In genomic region chr4:10879411-10880110, GRCh38 we compare ENCODE assay signal across 26 cellular contexts.
A peak's percentile ranks its signal among the peaks of the same experiment; 100 is the strongest.
DNase-seq lines count a peak whose midpoint lies in the region; FAIRE-seq and TF ChIP-seq lines count a peak whose summit lies in the region.
"Had no signal": no experiment of that assay in that cellular context is flagged by ENCODE, and none has a peak within 500 bp of the region (broad histone marks: within the 10 kb centered on the region; RNA-seq: fewer than 3 reads in every experiment).

No MANE protein-coding gene starts in this region.

- WGBS in small intestine, 3 donors, result 25 to 66% (median 35%) methylated on average over 4 of the region's 4 CpGs

- H3K4me3 ChIP-seq in brain microvascular endothelial cell (ENCODE audit: low read depth, low read length), result no peak overlapping the region
- no peak overlapping the region for H3K4me3 ChIP-seq in foreskin fibroblast (ENCODE audit: low read depth in 1 of 2, low read length in 2 of 2)
- H3K4me3 ChIP-seq in small intestine (ENCODE audit: low read depth in 1 of 2, low read length in 2 of 2), result no peak overlapping the region
- no peak overlapping the region for H3K4me3 ChIP-seq in coronary artery
- H3K4me3 ChIP-seq: smooth muscle cell, upper lobe of right lung had no signal

- peaks cover 0 to 5% of the 10 kb centered on the region in 2 donors for H3K4me1 ChIP-seq in small intestine (ENCODE audit: control insufficient read depth in 2 of 2, insufficient read depth in 1 of 2, low read depth in 1 of 2, low read length in 1 of 2)
- H3K4me1 ChIP-seq: upper lobe of right lung had no signal

- H3K27me3 ChIP-seq in brain microvascular endothelial cell (replicated peaks) (no peaks in the 10 kb centered on the region), small intestine (ENCODE audit: control insufficient read depth in 2 of 2, insufficient read depth in 2 of 2, low read length in 2 of 2) (no peaks in the 10 kb centered on the region)
- H3K27me3 ChIP-seq: upper lobe of right lung had no signal

- H3K36me3 ChIP-seq in brain microvascular endothelial cell (replicated peaks) (no peaks in the 10 kb centered on the region), small intestine (ENCODE audit: control insufficient read depth in 2 of 2, insufficient read depth in 2 of 2, low read length in 2 of 2) (no peaks in the 10 kb centered on the region)
- H3K36me3 ChIP-seq: upper lobe of right lung had no signal

- TF ChIP-seq CTCF in brain microvascular endothelial cell (IDR thresholded peaks at IDR 0.05; ENCODE audit: low read depth, low read length, missing control alignments) (no peak), foreskin fibroblast (IDR thresholded peaks at IDR 0.05; ENCODE audit: low read depth, low read length) (no peak), coronary artery (IDR thresholded peaks at IDR 0.05) (no peak)

- no peaks in the 10 kb centered on the region for H3K9me3 ChIP-seq in small intestine (ENCODE audit: control insufficient read depth, low read depth)
- H3K9me3 ChIP-seq: upper lobe of right lung had no signal

- no peak for FAIRE-seq in small intestine (lab: Jason Lieb, UNC)
- FAIRE-seq: GM18507 had no signal

- H3K27ac ChIP-seq in brain microvascular endothelial cell (no peak overlapping the region), small intestine (ENCODE audit: low read depth in 1 of 2, low read length in 1 of 2) (peak overlapping the region in 1 of 2 donors; percentile 38), coronary artery (no peak overlapping the region)
- H3K27ac ChIP-seq: 22Rv1, upper lobe of right lung had no signal

- DNase-seq in DMS 273 (lab: John Stamatoyannopoulos, UW; ENCODE audit: unreplicated experiment), result peak; percentile 26
- DNase-seq in DMS 273 treated with DMSO at 0.1 percent for 48 hours (lab: John Stamatoyannopoulos, UW), result no peak
- peak; percentile 62 for DNase-seq in brain microvascular endothelial cell
- DNase-seq in foreskin fibroblast, result peak; percentile 27 to 59
- peak; percentile 73 for DNase-seq in small intestine
- no peak for DNase-seq in AG08395 (ENCODE audit: low spot score)
- no peak for DNase-seq in activated CD4-positive, alpha-beta T cell treated with anti-CD3 and anti-CD28 coated beads for 48 hours
- no peak for DNase-seq in coronary artery (ENCODE audit: low spot score)
- DNase-seq: CD4-positive, CD25-positive, alpha-beta regulatory T cell; DMS153; GDM1; glutamatergic neuron; GOT3; Kasumi-1; left cardiac atrium; mesendoderm; naive thymus-derived CD4-positive, alpha-beta T cell; NCI-H1105 treated with DMSO at 0.1 percent for 48 hours; NCI-H2029; NCI-H82; occipital lobe; Right ventricle myocardium superior; upper lobe of right lung had no signal

- in situ Hi-C loops in brain microvascular endothelial cell (cut with HindIII; ENCODE audit: low pct_ligation_motif_present, low sequenced_read_pairs), result no loop called here

Comparison
In these comparisons a context has a peak if more than half of its experiments do, and no peak if none do; other contexts are left out.
1. DNase-seq: peak in DMS 273 (single experiment), brain microvascular endothelial cell (single experiment), foreskin fibroblast (2 of 2) and small intestine (single experiment); none in DMS 273 treated with DMSO at 0.1 percent for 48 hours (single experiment), AG08395 (single experiment), activated CD4-positive, alpha-beta T cell treated with anti-CD3 and anti-CD28 coated beads for 48 hours (single experiment) and coronary artery (single experiment).